In the genomic region with DNA sequence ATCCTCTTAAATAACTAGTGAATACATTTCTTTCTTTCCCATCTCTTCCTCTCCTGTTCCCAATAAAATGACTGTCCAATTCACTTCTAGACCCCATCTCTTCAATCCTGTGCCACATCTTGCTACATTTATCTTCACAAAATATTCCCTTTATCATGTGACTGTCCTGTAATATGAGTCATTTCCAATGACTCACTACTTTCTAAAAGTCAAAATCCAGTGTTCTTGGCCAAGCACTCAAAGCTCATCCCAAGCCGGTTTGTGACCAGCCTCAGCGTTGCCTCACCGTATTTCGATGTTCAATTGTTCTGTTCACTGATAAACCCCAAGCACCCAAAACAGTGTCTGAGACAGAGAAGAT, we compare ENCODE assay signal across 14 cellular contexts.
A peak's percentile ranks its signal among the peaks of the same experiment; 100 is the strongest.
DNase-seq lines count a peak whose midpoint lies in the region; ATAC-seq, FAIRE-seq and TF ChIP-seq lines count a peak whose summit lies in the region.
"Had no signal": no experiment of that assay in that cellular context is flagged by ENCODE, and none has a peak within 500 bp of the region (broad histone marks: within the 10 kb centered on the region; RNA-seq: fewer than 3 reads in every experiment).

No MANE protein-coding gene starts in this region.

- H3K27me3 Mint-ChIP-seq in MCF 10A (ENCODE audit: insufficient read depth, unreplicated experiment): no peaks in the 10 kb centered on the region
- H3K27me3 Mint-ChIP-seq in activated CD4-positive, alpha-beta T cell treated with anti-CD3 and anti-CD28 coated beads, Interleukin-2, amount 10 ng/mL, durations not matched to agents 24 days and 14 days: peaks cover 3% of the 10 kb centered on the region
- peaks cover 2% of the 10 kb centered on the region for H3K27me3 Mint-ChIP-seq in activated CD4-positive, alpha-beta memory T cell treated with anti-CD3 and anti-CD28 coated beads for 36 hours
- H3K27me3 Mint-ChIP-seq: activated naive CD8-positive, alpha-beta T cell treated with anti-CD3 and anti-CD28 coated beads, Interleukin-2, amount 50 U/mL, for 24 hours had no signal

- POLR2A ChIA-PET in MCF 10A (lab: Yijun Ruan, JAX): interaction anchor here (0.6 to 3.0 kb wide), 8 partner anchors 9 to 307 kb away, joined by 3 to 21 read pairs (median 4); no protein-coding TSS in a partner anchor
- POLR2A ChIA-PET in activated CD4-positive, alpha-beta memory T cell treated with anti-CD3 and anti-CD28 coated beads for 36 hours (lab: Charles Lee): no interaction called here

- DNase-seq in HTR-8/SVneo (ENCODE audit: insufficient read length, low spot score) (peak; percentile 66), MCF 10A (ENCODE audit: unreplicated experiment) (peak; percentile 86), hepatic stellate cell (ENCODE audit: low spot score) (peak; percentile 60), CD1c-positive myeloid dendritic cell (ENCODE audit: extremely low spot score) (no peak)
- DNase-seq in activated CD4-positive, alpha-beta T cell treated with anti-CD3 and anti-CD28 coated beads, Interleukin-2, amount 10 ng/mL, durations not matched to agents 24 days and 14 days: no peak
- DNase-seq in activated CD4-positive, alpha-beta memory T cell treated with anti-CD3 and anti-CD28 coated beads for 36 hours: no peak
- DNase-seq: activated naive CD8-positive, alpha-beta T cell treated with anti-CD3 and anti-CD28 coated beads, Interleukin-2, amount 50 U/mL, for 24 hours; H7; natural killer cell; NCI-H146; SJCRH30; upper lobe of left lung had no signal

- no peaks in the 10 kb centered on the region for H3K36me3 Mint-ChIP-seq in MCF 10A (ENCODE audit: insufficient read depth, unreplicated experiment)
- no peaks in the 10 kb centered on the region for H3K36me3 Mint-ChIP-seq in activated CD4-positive, alpha-beta T cell treated with anti-CD3 and anti-CD28 coated beads, Interleukin-2, amount 10 ng/mL, durations not matched to agents 24 days and 14 days (ENCODE audit: low read depth)
- no peaks in the 10 kb centered on the region for H3K36me3 Mint-ChIP-seq in activated CD4-positive, alpha-beta memory T cell treated with anti-CD3 and anti-CD28 coated beads for 36 hours
- H3K36me3 Mint-ChIP-seq: natural killer cell had no signal

- peak overlapping the region; percentile 24 for H3K4me3 Mint-ChIP-seq in MCF 10A (ENCODE audit: unreplicated experiment)
- no peak overlapping the region for H3K4me3 Mint-ChIP-seq in activated CD4-positive, alpha-beta T cell treated with anti-CD3 and anti-CD28 coated beads, Interleukin-2, amount 10 ng/mL, durations not matched to agents 24 days and 14 days
- H3K4me3 Mint-ChIP-seq in activated CD4-positive, alpha-beta memory T cell treated with anti-CD3 and anti-CD28 coated beads for 36 hours: no peak overlapping the region
- H3K4me3 Mint-ChIP-seq: activated naive CD8-positive, alpha-beta T cell treated with anti-CD3 and anti-CD28 coated beads, Interleukin-2, amount 50 U/mL, for 24 hours; natural killer cell had no signal

- H3K4me1 Mint-ChIP-seq in MCF 10A (ENCODE audit: insufficient read depth, unreplicated experiment): peaks cover 33% of the 10 kb centered on the region
- H3K4me1 Mint-ChIP-seq in activated CD4-positive, alpha-beta T cell treated with anti-CD3 and anti-CD28 coated beads, Interleukin-2, amount 10 ng/mL, durations not matched to agents 24 days and 14 days: peaks cover 5% of the 10 kb centered on the region
- peaks cover 5% of the 10 kb centered on the region for H3K4me1 Mint-ChIP-seq in activated CD4-positive, alpha-beta memory T cell treated with anti-CD3 and anti-CD28 coated beads for 36 hours (ENCODE audit: low read depth)

- no peak for TF ChIP-seq CTCF in MCF 10A (IDR thresholded peaks at IDR 0.05; ENCODE audit: unreplicated experiment)

- H3K9me3 Mint-ChIP-seq in MCF 10A (ENCODE audit: unreplicated experiment): no peaks in the 10 kb centered on the region
- H3K9me3 Mint-ChIP-seq in activated CD4-positive, alpha-beta T cell treated with anti-CD3 and anti-CD28 coated beads, Interleukin-2, amount 10 ng/mL, durations not matched to agents 24 days and 14 days: no peaks in the 10 kb centered on the region
- no peaks in the 10 kb centered on the region for H3K9me3 Mint-ChIP-seq in activated CD4-positive, alpha-beta memory T cell treated with anti-CD3 and anti-CD28 coated beads for 36 hours
- H3K9me3 Mint-ChIP-seq: activated naive CD8-positive, alpha-beta T cell treated with anti-CD3 and anti-CD28 coated beads, Interleukin-2, amount 50 U/mL, for 24 hours; natural killer cell had no signal

- H3K9ac ChIP-seq in subcutaneous abdominal adipose tissue (ENCODE audit: low read length in 5 of 5): no peak overlapping the region

- CTCF ChIA-PET in MCF 10A (lab: Yijun Ruan, JAX): no interaction called here
- CTCF ChIA-PET in activated CD4-positive, alpha-beta memory T cell treated with anti-CD3 and anti-CD28 coated beads for 36 hours (lab: Charles Lee): no interaction called here

- ATAC-seq in GM21367 (IDR thresholded peaks at IDR 0.05; ENCODE audit: unreplicated experiment): no peak
- ATAC-seq: activated naive CD8-positive, alpha-beta T cell treated with anti-CD3 and anti-CD28 coated beads, Interleukin-2, amount 50 U/mL, for 24 hours; natural killer cell had no signal

- peak overlapping the region; percentile 3 for H3K27ac Mint-ChIP-seq in MCF 10A (ENCODE audit: low read depth, unreplicated experiment)
- no peak overlapping the region for H3K27ac Mint-ChIP-seq in activated CD4-positive, alpha-beta T cell treated with anti-CD3 and anti-CD28 coated beads, Interleukin-2, amount 10 ng/mL, durations not matched to agents 24 days and 14 days
- H3K27ac Mint-ChIP-seq in activated CD4-positive, alpha-beta memory T cell treated with anti-CD3 and anti-CD28 coated beads for 36 hours: no peak overlapping the region
- H3K27ac Mint-ChIP-seq: activated naive CD8-positive, alpha-beta T cell treated with anti-CD3 and anti-CD28 coated beads, Interleukin-2, amount 50 U/mL, for 24 hours; natural killer cell had no signal

- BruUV-seq in MCF 10A (replicated peaks; lab: Mats Ljungman, UMichigan): no TSS peak

- H3K27ac ChIP-seq in subcutaneous abdominal adipose tissue (ENCODE audit: low read depth, low read length): peak overlapping the region; percentile 37
- H3K27ac ChIP-seq: SJCRH30 had no signal

- H3K4me1 ChIP-seq in subcutaneous abdominal adipose tissue (ENCODE audit: control insufficient read depth in 5 of 5, insufficient read depth in 5 of 5, low read length in 5 of 5): peaks cover 0 to 36% (median 20%) of the 10 kb centered on the region in 5 donors

- H3K36me3 ChIP-seq in subcutaneous abdominal adipose tissue (ENCODE audit: control insufficient read depth in 5 of 5, insufficient read depth in 5 of 5, low read length in 5 of 5): no peaks in the 10 kb centered on the region
- H3K36me3 ChIP-seq: SJCRH30, upper lobe of left lung had no signal

- no peaks in the 10 kb centered on the region for H3K27me3 ChIP-seq in subcutaneous abdominal adipose tissue (ENCODE audit: control insufficient read depth in 5 of 5, insufficient read depth in 4 of 5, low read length in 5 of 5)
- H3K27me3 ChIP-seq: SJCRH30, upper lobe of left lung had no signal

- no peak overlapping the region for H3K4me3 ChIP-seq in subcutaneous abdominal adipose tissue (ENCODE audit: low read depth in 1 of 5, low read length in 5 of 5)
- H3K4me3 ChIP-seq: SJCRH30, upper lobe of left lung had no signal

- peak; percentile 96 for FAIRE-seq in HTR-8/SVneo (lab: Jason Lieb, UNC)

- intact Hi-C loops in MCF 10A (cut with micrococcal nuclease): no loop called here
- intact Hi-C loops in activated CD4-positive, alpha-beta T cell treated with anti-CD3 and anti-CD28 coated beads, Interleukin-2, amount 10 ng/mL, durations not matched to agents 24 days and 14 days (cut with micrococcal nuclease): no loop called here
- intact Hi-C loops in activated CD4-positive, alpha-beta memory T cell treated with anti-CD3 and anti-CD28 coated beads for 36 hours (cut with micrococcal nuclease): no loop called here

- no peaks in the 10 kb centered on the region for H3K9me3 ChIP-seq in subcutaneous abdominal adipose tissue (ENCODE audit: control insufficient read depth in 5 of 5, low read length in 5 of 5)
- H3K9me3 ChIP-seq: SJCRH30, upper lobe of left lung had no signal

Comparison
In these comparisons a context has a peak if more than half of its experiments do, and no peak if none do; other contexts are left out.
1. DNase-seq: peak in HTR-8/SVneo (single experiment), MCF 10A (single experiment) and hepatic stellate cell (single experiment); none in activated CD4-positive, alpha-beta T cell treated with anti-CD3 and anti-CD28 coated beads, Interleukin-2, amount 10 ng/mL, durations not matched to agents 24 days and 14 days (single experiment), activated CD4-positive, alpha-beta memory T cell treated with anti-CD3 and anti-CD28 coated beads for 36 hours (single experiment) and CD1c-positive myeloid dendritic cell (single experiment).